Comparison of ENCODE assay signal across 22 cellular contexts in the genomic region with DNA sequence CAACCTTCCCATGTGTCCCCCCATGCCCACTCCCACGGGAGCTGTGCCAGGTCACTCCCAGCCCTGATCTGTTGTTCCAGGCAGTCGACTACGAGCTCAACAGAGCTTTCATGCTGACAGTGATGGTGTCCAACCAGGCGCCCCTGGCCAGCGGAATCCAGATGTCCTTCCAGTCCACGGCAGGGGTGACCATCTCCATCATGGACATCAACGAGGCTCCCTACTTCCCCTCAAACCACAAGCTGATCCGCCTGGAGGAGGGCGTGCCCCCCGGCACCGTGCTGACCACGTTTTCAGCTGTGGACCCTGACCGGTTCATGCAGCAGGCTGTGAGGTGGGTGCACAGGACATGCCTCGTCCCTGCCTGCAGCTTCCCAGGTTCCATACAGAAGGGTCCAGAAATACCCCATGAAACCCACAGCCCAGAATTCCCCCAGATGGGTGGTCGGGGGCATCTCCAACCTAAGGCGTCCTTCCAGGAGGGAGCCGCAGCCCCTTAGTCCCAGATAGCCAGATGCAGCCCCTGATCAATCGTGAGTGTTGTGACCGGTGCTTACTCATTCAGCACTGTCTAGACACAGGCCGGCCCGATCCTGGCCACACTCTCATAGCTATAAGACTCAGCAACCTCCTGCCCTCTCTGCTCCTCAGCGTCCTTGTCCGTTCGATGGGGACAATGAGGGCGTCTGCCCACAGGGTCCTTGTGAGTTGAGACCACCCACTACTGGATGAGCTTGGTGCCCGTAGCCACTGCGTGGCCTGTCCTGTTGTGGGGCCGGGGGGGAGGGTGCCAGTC.
DNase-seq lines count a peak whose midpoint lies in the region; ATAC-seq, FAIRE-seq and TF ChIP-seq lines count a peak whose summit lies in the region.
"Had no signal": no experiment of that assay in that cellular context is flagged by ENCODE, and none has a peak within 500 bp of the region (broad histone marks: within the 10 kb centered on the region; RNA-seq: fewer than 3 reads in every experiment).

No MANE protein-coding gene starts in this region.

- H3K9me3 Mint-ChIP-seq in CD14-positive monocyte, result peaks cover 0 to 24% (median 15%) of the 10 kb centered on the region in 7 donors
- no peaks in the 10 kb centered on the region for H3K9me3 Mint-ChIP-seq in endodermal cell
- H3K9me3 Mint-ChIP-seq: GM23338 had no signal

- H3K4me3 Mint-ChIP-seq in CD14-positive monocyte, result no peak overlapping the region
- H3K4me3 Mint-ChIP-seq in endodermal cell, result no peak overlapping the region
- H3K4me3 Mint-ChIP-seq: CD4-positive, alpha-beta memory T cell; GM23338; HFFc6 had no signal

- POLR2A ChIA-PET in HEK293 (lab: Yijun Ruan, JAX), result no interaction called here
- POLR2A ChIA-PET in K562 (lab: Yijun Ruan, JAX), result interaction anchor here (0.6 to 0.7 kb wide), 2 partner anchors 31 to 379 kb away, joined by 3 read pairs; no protein-coding TSS in a partner anchor

- H3K9ac ChIP-seq in K562 (ENCODE audit: insufficient read depth in 1 of 2, low read depth in 2 of 2, low read length in 2 of 2) (no peak overlapping the region; a peak in 1 of 4 replicates), endodermal cell (ENCODE audit: extremely low read depth, low read length, poor library complexity, severe bottlenecking) (no peak overlapping the region), mammary epithelial cell (ENCODE audit: insufficient read depth, low read length) (no peak overlapping the region)

- intact Hi-C loops in CD14-positive monocyte (cut with micrococcal nuclease) (no loop called here), K562 (cut with micrococcal nuclease) (no loop called here), lower lobe of right lung (cut with DNase I) (no loop called here), mammary epithelial cell (cut with micrococcal nuclease) (no loop called here)

- H3K4me1 ChIP-seq in HEK293 (ENCODE audit: control insufficient read depth, insufficient read depth, low read length), result no peaks in the 10 kb centered on the region
- peaks cover 6 to 44% of the 10 kb centered on the region in 2 experiments; a peak in 4 of 5 replicates for H3K4me1 ChIP-seq in K562 (replicated peaks in 1 of 2; ENCODE audit: control insufficient read depth in 2 of 2, insufficient read depth in 2 of 2, low read length in 2 of 2)
- no peaks in the 10 kb centered on the region for H3K4me1 ChIP-seq in lower lobe of right lung
- no peaks in the 10 kb centered on the region for H3K4me1 ChIP-seq in endodermal cell (ENCODE audit: control insufficient read depth, insufficient read depth, low read length)
- no peaks in the 10 kb centered on the region for H3K4me1 ChIP-seq in mammary epithelial cell (ENCODE audit: insufficient read depth, low read length)
- H3K4me1 ChIP-seq: A549 had no signal

- H3K36me3 Mint-ChIP-seq in CD14-positive monocyte (no peaks in the 10 kb centered on the region), endodermal cell (ENCODE audit: low read depth) (no peaks in the 10 kb centered on the region)
- H3K36me3 Mint-ChIP-seq: CD4-positive, alpha-beta memory T cell; IgD-negative memory B cell had no signal

- CTCF ChIA-PET in HEK293 (lab: Yijun Ruan, JAX) (interaction anchor here (0.6 kb wide), 1 partner anchor 460 kb away, joined by 5 read pairs; no protein-coding TSS in a partner anchor), K562 (lab: Yijun Ruan, JAX; ENCODE audit: low intra/inter-chr PET ratio) (no interaction called here), mammary epithelial cell (lab: Charles Lee; ENCODE audit: low non-redundant PET) (no interaction called here)

- H4K20me1 ChIP-seq in K562 (replicated peaks; ENCODE audit: control insufficient read depth, insufficient read depth, low read length), result peaks cover 4% of the 10 kb centered on the region; the same call in 1 of the 2 replicates
- H4K20me1 ChIP-seq in mammary epithelial cell (ENCODE audit: insufficient read depth, low read length), result no peaks in the 10 kb centered on the region

- H3K79me2 ChIP-seq in K562 (ENCODE audit: control insufficient read depth, insufficient read depth, low read length) (no peaks in the 10 kb centered on the region), mammary epithelial cell (ENCODE audit: insufficient read depth, low read length) (no peaks in the 10 kb centered on the region)

- in situ Hi-C loops in K562 (cut with MboI) (no loop called here), mammary epithelial cell (cut with MboI; ENCODE audit: low sequenced_read_pairs in 2 of 2) (no loop called here)

- no peak for TF ChIP-seq EP300 in K562 (IDR thresholded peaks at IDR 0.05; ENCODE audit: low read length)

- TF ChIP-seq POLR2A in K562 (conservative IDR thresholded peaks at IDR 0.05), result no peak

- H3K9me1 ChIP-seq in K562 (ENCODE audit: control insufficient read depth, insufficient read depth, low read length), result no peaks in the 10 kb centered on the region

- H3K4me3 ChIP-seq in HEK293 (ENCODE audit: low read depth, low read length), result no peak overlapping the region
- H3K4me3 ChIP-seq in K562, result no peak overlapping the region
- no peak overlapping the region for H3K4me3 ChIP-seq in lower lobe of right lung
- no peak overlapping the region for H3K4me3 ChIP-seq in endodermal cell (ENCODE audit: low read length)
- no peak overlapping the region for H3K4me3 ChIP-seq in mammary epithelial cell (replicated peaks in 1 of 3; ENCODE audit: insufficient read depth in 1 of 3, low read depth in 2 of 3, low read length in 3 of 3)
- H3K4me3 ChIP-seq: A549, GM23338 had no signal

- TF ChIP-seq CTCF in CD14-positive monocyte (IDR thresholded peaks at IDR 0.05) (no peak), HEK293 (tag by site-specific recombination; IDR thresholded peaks at IDR 0.05) (no peak), K562 (IDR thresholded peaks at IDR 0.05 in 2 of 3, conservative IDR thresholded peaks at IDR 0.05 in 1 of 3; ENCODE audit: insufficient read depth in 2 of 3, low read depth in 1 of 3, low read length in 3 of 3) (no peak), lower lobe of right lung (IDR thresholded peaks at IDR 0.05) (no peak), endodermal cell (conservative IDR thresholded peaks at IDR 0.05) (no peak), mammary epithelial cell (conservative IDR thresholded peaks at IDR 0.05 in 1 of 2, IDR thresholded peaks at IDR 0.05 in 1 of 2; ENCODE audit: extremely low read depth in 1 of 2, insufficient read depth in 1 of 2, low read depth in 1 of 2, low read length in 2 of 2) (no peak)

- ATAC-seq in K562 (peak; percentile 54), lower lobe of right lung (no peak)
- ATAC-seq: GM23338 had no signal

- BruUV-seq in K562 (replicated peaks; lab: Mats Ljungman, UMichigan), result no TSS peak
- BruUV-seq in mammary epithelial cell (replicated peaks; lab: Mats Ljungman, UMichigan), result no TSS peak

- H3K9me3 ChIP-seq in HEK293 (ENCODE audit: control insufficient read depth, insufficient read depth, low read depth, low read length), result no peaks in the 10 kb centered on the region
- H3K9me3 ChIP-seq in K562 (replicated peaks; ENCODE audit: control insufficient read depth, insufficient read depth, low read depth, low read length), result peaks cover 6% of the 10 kb centered on the region; the same call in 1 of the 2 replicates
- no peaks in the 10 kb centered on the region for H3K9me3 ChIP-seq in lower lobe of right lung
- H3K9me3 ChIP-seq in endodermal cell (ENCODE audit: control insufficient read depth, low read length), result peaks cover 9% of the 10 kb centered on the region
- peaks cover 14% of the 10 kb centered on the region for H3K9me3 ChIP-seq in mammary epithelial cell (replicated peaks; ENCODE audit: insufficient read depth, low read length)
- H3K9me3 ChIP-seq: A549 had no signal

- H3K27ac Mint-ChIP-seq in CD14-positive monocyte, result no peak overlapping the region
- H3K27ac Mint-ChIP-seq in endodermal cell, result no peak overlapping the region
- H3K27ac Mint-ChIP-seq: CD4-positive, alpha-beta memory T cell; GM23338; HFFc6; IgD-negative memory B cell had no signal

- DNase-seq in CD14-positive monocyte (ENCODE audit: low spot score), result peak; percentile 34
- DNase-seq in K562 (ENCODE audit: extremely low read depth in 1 of 4, low spot score in 3 of 4), result no peak
- DNase-seq in lower lobe of right lung, result peak; percentile 39
- DNase-seq in SW 1271 (lab: John Stamatoyannopoulos, UW), result no peak
- no peak for DNase-seq in endodermal cell
- DNase-seq in mammary epithelial cell, result no peak
- no peak for DNase-seq in stimulated activated CD4-positive, alpha-beta T cell treated with anti-CD3 and anti-CD28 coated beads, Interleukin-2, amount 100 ng/mL, for 48 hours
- DNase-seq: CD4-positive, alpha-beta memory T cell; DMS153; GF-D8; HFFc6; MM.1S; NCI-H1092; NCI-H1436 treated with DMSO at 0.1 percent for 48 hours; NCI-H2029 treated with DMSO at 0.1 percent for 48 hours; NCI-H2171 treated with DMSO at 0.1 percent for 48 hours; NCI-H446 treated with DMSO at 0.1 percent for 48 hours; NCI-H69 had no signal

- no peaks in the 10 kb centered on the region for H3K4me1 Mint-ChIP-seq in CD14-positive monocyte
- no peaks in the 10 kb centered on the region for H3K4me1 Mint-ChIP-seq in endodermal cell
- H3K4me1 Mint-ChIP-seq: CD4-positive, alpha-beta memory T cell; GM23338 had no signal

- dilution Hi-C loops in mammary epithelial cell (cut with HindIII; ENCODE audit: low sequenced_read_pairs), result no loop called here

- H3K4me2 ChIP-seq in K562 (ENCODE audit: insufficient read depth, low read length), result no peak overlapping the region; the same call in 1 of the 2 replicates
- no peak overlapping the region for H3K4me2 ChIP-seq in mammary epithelial cell (ENCODE audit: insufficient read depth, low read depth, low read length)
- H3K4me2 ChIP-seq: A549, GM23338 had no signal

- TF ChIP-seq RAD21 in K562 (CRISPR knock-in tag; conservative IDR thresholded peaks at IDR 0.05 in 1 of 2, IDR thresholded peaks at IDR 0.05 in 1 of 2), result no peak

- FAIRE-seq in K562 (lab: Jason Lieb, UNC), result no peak
- FAIRE-seq: A549 had no signal

- H2AFZ ChIP-seq in K562 (ENCODE audit: low read depth, low read length) (no peak overlapping the region), mammary epithelial cell (ENCODE audit: low read depth, low read length) (no peak overlapping the region)
- H2AFZ ChIP-seq: GM23338 had no signal

- H3K36me3 ChIP-seq in HEK293 (ENCODE audit: control insufficient read depth in 2 of 2, insufficient read depth in 1 of 2, low read length in 2 of 2) (no peaks in the 10 kb centered on the region), K562 (ENCODE audit: control insufficient read depth, insufficient read depth, low read length) (no peaks in the 10 kb centered on the region; the same call in 2 of the 3 replicates), lower lobe of right lung (no peaks in the 10 kb centered on the region), endodermal cell (ENCODE audit: control insufficient read depth, insufficient read depth, low read length) (no peaks in the 10 kb centered on the region), mammary epithelial cell (ENCODE audit: insufficient read depth, low read length) (no peaks in the 10 kb centered on the region)

- WGBS in K562 (ENCODE audit: insufficient coverage, low coverage, missing lambda C conversion rate), result 2% methylated on average over 25 of the region's 28 CpGs
- WGBS in endodermal cell (ENCODE audit: insufficient coverage in 1 of 2, insufficient read length in 1 of 2), 2 experiments, result 93 to 97% methylated on average over 21 to 28 of the region's 28 CpGs
- WGBS in mammary epithelial cell (ENCODE audit: low coverage, missing lambda C conversion rate), result 87% methylated on average over 22 of the region's 28 CpGs

- H3K27ac ChIP-seq in HEK293 (ENCODE audit: extremely low read depth, low read depth, low read length) (no peak overlapping the region), K562 (ENCODE audit: extremely low read depth, low read depth, low read length) (no peak overlapping the region), lower lobe of right lung (no peak overlapping the region), endodermal cell (ENCODE audit: low read depth, low read length) (no peak overlapping the region), mammary epithelial cell (ENCODE audit: insufficient read depth, low read depth, low read length) (no peak overlapping the region)
- H3K27ac ChIP-seq: A549 had no signal

- peaks cover 0 to 3% (median 3%) of the 10 kb centered on the region in 3 donors for H3K27me3 Mint-ChIP-seq in CD14-positive monocyte (ENCODE audit: low read depth in 3 of 3)
- H3K27me3 Mint-ChIP-seq in endodermal cell (ENCODE audit: insufficient read depth), result no peaks in the 10 kb centered on the region
- H3K27me3 Mint-ChIP-seq: IgD-negative memory B cell had no signal

- H3K27me3 ChIP-seq in K562 (ENCODE audit: control insufficient read depth in 2 of 2, insufficient read depth in 2 of 2, low read length in 2 of 2) (peaks cover 24 to 76% of the 10 kb centered on the region in 2 experiments), lower lobe of right lung (ENCODE audit: low read depth) (peaks cover 6% of the 10 kb centered on the region), endodermal cell (ENCODE audit: control insufficient read depth, insufficient read depth, low read length, poor library complexity, severe bottlenecking) (no peaks in the 10 kb centered on the region), mammary epithelial cell (ENCODE audit: insufficient read depth, low read length) (no peaks in the 10 kb centered on the region)

Comparison
In these comparisons a context has a peak if more than half of its experiments do, and no peak if none do; other contexts are left out.
1. DNase-seq: peak in CD14-positive monocyte (single experiment) and lower lobe of right lung (single experiment); none in K562 (0 of 4), SW 1271 (0 of 2), endodermal cell (single experiment), mammary epithelial cell (single experiment) and stimulated activated CD4-positive, alpha-beta T cell treated with anti-CD3 and anti-CD28 coated beads, Interleukin-2, amount 100 ng/mL, for 48 hours (0 of 2).